In the genomic region with DNA sequence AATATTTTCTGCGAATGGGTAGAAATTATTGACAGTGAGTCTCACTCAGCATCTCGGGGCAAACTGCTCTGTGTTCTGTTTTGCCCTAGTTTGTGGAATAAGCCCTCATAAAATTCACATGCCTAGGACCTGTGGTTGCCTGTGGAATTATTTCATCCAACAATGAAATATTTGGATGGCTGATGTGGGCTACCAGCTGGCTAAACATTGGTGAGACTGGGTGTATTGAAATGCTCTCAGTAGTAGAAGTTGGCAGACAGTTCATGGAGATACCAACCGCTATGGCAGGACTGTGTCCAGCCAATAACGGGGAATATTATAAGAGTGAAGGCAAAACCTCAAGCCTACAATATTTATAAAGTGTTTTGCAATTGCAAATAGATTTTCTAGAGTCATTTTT, we compare ENCODE assay signal across 18 cellular contexts.
"Had no signal": no experiment of that assay in that cellular context is flagged by ENCODE, and none has a peak within 500 bp of the region (broad histone marks: within the 10 kb centered on the region; RNA-seq: fewer than 3 reads in every experiment).

No MANE protein-coding gene starts in this region.

- H3K4me1 ChIP-seq: prostate gland, uterus had no signal

- H3K27me3 ChIP-seq: tibial nerve, uterus had no signal

- H3K4me3 ChIP-seq: lung, prostate gland, tibial nerve, uterus had no signal

- H3K9me3 ChIP-seq: prostate gland, tibial nerve, uterus had no signal

- DNase-seq: activated CD4-positive, alpha-beta memory T cell treated with anti-CD3 and anti-CD28 coated beads for 36 hours; activated CD4-positive, alpha-beta T cell treated with anti-CD3 and anti-CD28 coated beads for 48 hours; activated CD4-positive, CD25-positive, alpha-beta regulatory T cell; activated naive CD4-positive, alpha-beta T cell treated with Interleukin-2 at 50 U/mL for 16 hours; activated naive CD8-positive, alpha-beta T cell treated with anti-CD3 and anti-CD28 coated beads for 36 hours; activated T-cell treated with anti-CD3 and anti-CD28 coated beads, Interleukin-2, amount 50 U/mL, for 48 hours; effector CD4-positive, alpha-beta T cell; foreskin fibroblast; immature natural killer cell; natural killer cell; stimulated activated CD4-positive, alpha-beta T cell treated with anti-CD3 and anti-CD28 coated beads, Interleukin-1b, Interleukin-23, amount 100 ng/mL, for 48 hours; stimulated activated naive CD8-positive, alpha-beta T cell treated with anti-CD3 and anti-CD28 coated beads, Interleukin-15, amount 100 ng/mL, for 72 hours; T-helper 17 cell; uterus had no signal

- H3K27ac ChIP-seq: prostate gland, tibial nerve, uterus had no signal

- H3K36me3 ChIP-seq: prostate gland, tibial nerve, uterus had no signal

- ATAC-seq: natural killer cell; stimulated activated effector memory CD8-positive, alpha-beta T cell treated with anti-CD3 and anti-CD28 coated beads, Interleukin-12 subunit alpha, Interleukin-12 subunit beta, amount 100 ng/mL, for 72 hours; stimulated activated naive CD8-positive, alpha-beta T cell treated with anti-CD3 and anti-CD28 coated beads, Interleukin-15, amount 100 ng/mL, for 72 hours; T-helper 17 cell had no signal
